Comparison of ENCODE assay signal across 8 cellular contexts in genomic region chr6:111427341-111428116, GRCh38. TPM values are rescaled to one million over a fixed set of nuclear protein-coding genes. Genes with fewer than 3 reads are reported as not detected.
DNase-seq lines count a peak whose midpoint lies in the region; ATAC-seq, FAIRE-seq and TF ChIP-seq lines count a peak whose summit lies in the region.

No MANE protein-coding gene starts in this region.

- H3K4me3 ChIP-seq in CD4-positive, CD25-positive, alpha-beta regulatory T cell (ENCODE audit: low read depth, low read length) = peak overlapping the region; percentile 67
- H3K4me3 ChIP-seq in right lobe of liver (no peak overlapping the region), suprapubic skin (no peak overlapping the region)

- intact Hi-C loops in right lobe of liver (cut with DNase I) = no loop called here

- H3K27ac Mint-ChIP-seq in CD4-positive, CD25-positive, alpha-beta regulatory T cell = peak overlapping the region in 1 of 3 donors; percentile 47

- TF ChIP-seq EP300 in suprapubic skin (IDR thresholded peaks at IDR 0.05) = no peak

- H3K4me1 ChIP-seq in CD4-positive, CD25-positive, alpha-beta regulatory T cell (ENCODE audit: control insufficient read depth, insufficient read depth, low read length, poor library complexity, severe bottlenecking) = peaks cover 20% of the 10 kb centered on the region
- peaks cover 0 to 8% (median under 1%) of the 10 kb centered on the region in 4 donors for H3K4me1 ChIP-seq in right lobe of liver
- H3K4me1 ChIP-seq in suprapubic skin = peaks cover 37% of the 10 kb centered on the region

- peaks cover 32% of the 10 kb centered on the region for H3K36me3 Mint-ChIP-seq in CD4-positive, CD25-positive, alpha-beta regulatory T cell

- H3K36me3 ChIP-seq in CD4-positive, CD25-positive, alpha-beta regulatory T cell (ENCODE audit: control insufficient read depth, insufficient read depth, low read length) = peaks cover 4% of the 10 kb centered on the region
- H3K36me3 ChIP-seq in right lobe of liver (no peaks in the 10 kb centered on the region), suprapubic skin (peaks cover 3% of the 10 kb centered on the region)

- TF ChIP-seq CTCF in right lobe of liver (IDR thresholded peaks at IDR 0.05) = no peak
- no peak for TF ChIP-seq CTCF in suprapubic skin (IDR thresholded peaks at IDR 0.05)

- TF ChIP-seq POLR2A in right lobe of liver (IDR thresholded peaks at IDR 0.05) (no peak), suprapubic skin (IDR thresholded peaks at IDR 0.05) (no peak)

- peaks cover 0 to 24% (median 5%) of the 10 kb centered on the region in 7 donors for H3K9me3 Mint-ChIP-seq in CD4-positive, CD25-positive, alpha-beta regulatory T cell

- 31% methylated on average over 5 of the region's 5 CpGs for WGBS in right lobe of liver (ENCODE audit: insufficient coverage, low coverage, low lambda C conversion rate, missing lambda C conversion rate)
- WGBS in suprapubic skin = 58% methylated on average over 5 of the region's 5 CpGs

- no peaks in the 10 kb centered on the region for H3K27me3 ChIP-seq in CD4-positive, CD25-positive, alpha-beta regulatory T cell (ENCODE audit: control insufficient read depth, insufficient read depth, low read length)
- H3K27me3 ChIP-seq in right lobe of liver (no peaks in the 10 kb centered on the region), suprapubic skin (no peaks in the 10 kb centered on the region)

- no peak overlapping the region for H3K27ac ChIP-seq in CD4-positive, CD25-positive, alpha-beta regulatory T cell (ENCODE audit: insufficient read depth, low read length, poor library complexity, severe bottlenecking)
- H3K27ac ChIP-seq in right lobe of liver (no peak overlapping the region), suprapubic skin (no peak overlapping the region)

- peak; percentile 58 to 64 for ATAC-seq in CD4-positive, CD25-positive, alpha-beta regulatory T cell (ENCODE audit: low read depth in 2 of 2)
- ATAC-seq in GM19438 (IDR thresholded peaks at IDR 0.05; ENCODE audit: low read depth, unreplicated experiment) (peak; percentile 77), right lobe of liver (peak; percentile 71 to 88 (median 74))

- peaks cover 8 to 16% of the 10 kb centered on the region in 2 experiments for H3K9me3 ChIP-seq in CD4-positive, CD25-positive, alpha-beta regulatory T cell (ENCODE audit: control insufficient read depth in 2 of 2, low read length in 2 of 2)
- H3K9me3 ChIP-seq in right lobe of liver (no peaks in the 10 kb centered on the region), suprapubic skin (no peaks in the 10 kb centered on the region)

- no peaks in the 10 kb centered on the region for H3K27me3 Mint-ChIP-seq in CD4-positive, CD25-positive, alpha-beta regulatory T cell

- peak in 2 of 3 donors; percentile 17 to 60 for DNase-seq in CD4-positive, CD25-positive, alpha-beta regulatory T cell
- peak; percentile 41 for DNase-seq in HTR-8/SVneo (ENCODE audit: insufficient read length, low spot score)
- DNase-seq in activated CD4-positive, alpha-beta T cell treated with anti-CD3 and anti-CD28 coated beads, Interleukin-2, amount 50 U/mL, for 48 hours = peak; percentile 5 to 29
- no peak for DNase-seq in right lobe of liver
- DNase-seq in stimulated activated CD8-positive, alpha-beta memory T cell treated with anti-CD3 and anti-CD28 coated beads, Interleukin-4, amount 100 ng/mL, for 48 hours = no peak
- DNase-seq in inferior parietal cortex (ENCODE audit: extremely low spot score) = no peak
- no peak for DNase-seq in suprapubic skin (ENCODE audit: low spot score in 2 of 2)

- peaks cover 38 to 57% (median 46%) of the 10 kb centered on the region in 4 donors for H3K4me1 Mint-ChIP-seq in CD4-positive, CD25-positive, alpha-beta regulatory T cell

- no peak for FAIRE-seq in HTR-8/SVneo (lab: Jason Lieb, UNC)

- peak overlapping the region in 2 of 4 donors; percentile 53 to 71 for H3K4me3 Mint-ChIP-seq in CD4-positive, CD25-positive, alpha-beta regulatory T cell

RNA-seq across cellular contexts. Expression of gene REV3L, which starts 55.5 kb away (rescaled TPM):
- total RNA-seq in CD4-positive, CD25-positive, alpha-beta regulatory T cell = 35.7 TPM
- polyA plus RNA-seq in CD4-positive, CD25-positive, alpha-beta regulatory T cell = 10 to 100 TPM in 1 of 4 donors, 1 to 10 TPM in 3; 6.5 to 11.2 (median 8.8) TPM
- total RNA-seq in right lobe of liver (10 to 100 TPM in 4 of 6 experiments, 1 to 10 TPM in 2; 9.3 to 21.4 (median 12.5) TPM), suprapubic skin (10 to 100 TPM; 15.7 to 47.5 (median 21.5) TPM)

Comparison
In these comparisons a context has a peak if more than half of its experiments do, and no peak if none do; other contexts are left out.
1. DNase-seq: peak in CD4-positive, CD25-positive, alpha-beta regulatory T cell (2 of 3), HTR-8/SVneo (single experiment) and activated CD4-positive, alpha-beta T cell treated with anti-CD3 and anti-CD28 coated beads, Interleukin-2, amount 50 U/mL, for 48 hours (2 of 2); none in right lobe of liver (0 of 3), stimulated activated CD8-positive, alpha-beta memory T cell treated with anti-CD3 and anti-CD28 coated beads, Interleukin-4, amount 100 ng/mL, for 48 hours (single experiment), inferior parietal cortex (single experiment) and suprapubic skin (0 of 2).
2. Peak in every context shown above with its lines, with median percentiles within 50 percentile points of each other: ATAC-seq.